ENCODE assay signal across 17 cellular contexts in genomic region chr7:138926241-138926612, GRCh38. TPM values are rescaled to one million over a fixed set of nuclear protein-coding genes. Genes with fewer than 3 reads are reported as not detected.
DNase-seq lines count a peak whose midpoint lies in the region; ATAC-seq, FAIRE-seq and TF ChIP-seq lines count a peak whose summit lies in the region.
"Had no signal": no experiment of that assay in that cellular context is flagged by ENCODE, and none has a peak within 500 bp of the region (broad histone marks: within the 10 kb centered on the region; RNA-seq: fewer than 3 reads in every experiment).

No MANE protein-coding gene starts in this region.

- H3K4me3 ChIP-seq in K562: no peak overlapping the region
- H3K4me3 ChIP-seq: pancreas, suprapubic skin had no signal

- TF ChIP-seq CTCF in K562 (IDR thresholded peaks at IDR 0.05 in 2 of 3, conservative IDR thresholded peaks at IDR 0.05 in 1 of 3; ENCODE audit: insufficient read depth in 2 of 3, low read depth in 1 of 3, low read length in 3 of 3): no peak

- DNase-seq in activated CD8-positive, alpha-beta memory T cell treated with anti-CD3 and anti-CD28 coated beads, Interleukin-2, amount 10 ng/mL, durations not matched to agents 7 days and 5 days: no peak
- DNase-seq in activated CD8-positive, alpha-beta memory T cell treated with anti-CD3 and anti-CD28 coated beads, Interleukin-2, amount 50 U/mL, for 48 hours: no peak
- DNase-seq in K562 (ENCODE audit: extremely low read depth in 1 of 4, low spot score in 3 of 4) (no peak), amygdala (lab: John Stamatoyannopoulos, UW) (no peak), urothelium cell line (ENCODE audit: low spot score) (no peak), NOMO-1 treated with dmso at 0.1 percent for 144 hours (lab: John Stamatoyannopoulos, UW; ENCODE audit: unreplicated experiment) (no peak)
- DNase-seq in activated naive CD4-positive, alpha-beta T cell (lab: John Stamatoyannopoulos, UW): no peak
- DNase-seq: activated effector memory CD4-positive, alpha-beta T cell treated with anti-CD3 and anti-CD28 coated beads, Interleukin-2, amount 50 U/mL, for 16 hours; effector memory CD4-positive, alpha-beta T cell; NCI-H1436; NCI-H524 treated with DMSO at 0.1 percent for 48 hours; pancreas; T1000 had no signal

- H3K9ac ChIP-seq in K562 (ENCODE audit: insufficient read depth in 1 of 2, low read depth in 2 of 2, low read length in 2 of 2): no peak overlapping the region

- no peaks in the 10 kb centered on the region for H3K9me3 ChIP-seq in K562 (replicated peaks; ENCODE audit: control insufficient read depth, insufficient read depth, low read depth, low read length)
- H3K9me3 ChIP-seq: pancreas, suprapubic skin had no signal

- no peaks in the 10 kb centered on the region for H3K36me3 ChIP-seq in K562 (ENCODE audit: control insufficient read depth, insufficient read depth, low read length)
- H3K36me3 ChIP-seq: pancreas, suprapubic skin had no signal

- CTCF ChIA-PET in activated CD8-positive, alpha-beta memory T cell treated with anti-CD3 and anti-CD28 coated beads, Interleukin-2, amount 10 ng/mL, durations not matched to agents 7 days and 5 days (lab: Charles Lee): no interaction called here
- CTCF ChIA-PET in K562 (lab: Yijun Ruan, JAX; ENCODE audit: low intra/inter-chr PET ratio): no interaction called here

- H3K27me3 ChIP-seq in K562 (ENCODE audit: control insufficient read depth in 2 of 2, insufficient read depth in 2 of 2, low read length in 2 of 2): peaks cover 37 to 50% of the 10 kb centered on the region in 2 experiments
- H3K27me3 ChIP-seq: pancreas, suprapubic skin had no signal

- no peaks in the 10 kb centered on the region for H3K9me1 ChIP-seq in K562 (ENCODE audit: control insufficient read depth, insufficient read depth, low read length)

- no peak overlapping the region for H3K4me3 Mint-ChIP-seq in activated CD8-positive, alpha-beta memory T cell treated with anti-CD3 and anti-CD28 coated beads, Interleukin-2, amount 10 ng/mL, durations not matched to agents 7 days and 5 days
- H3K4me3 Mint-ChIP-seq: activated CD4-positive, alpha-beta memory T cell treated with anti-CD3 and anti-CD28 coated beads for 36 hours had no signal

- no peak for TF ChIP-seq RAD21 in K562 (CRISPR knock-in tag; conservative IDR thresholded peaks at IDR 0.05 in 1 of 2, IDR thresholded peaks at IDR 0.05 in 1 of 2)

- H3K9me3 Mint-ChIP-seq in activated CD8-positive, alpha-beta memory T cell treated with anti-CD3 and anti-CD28 coated beads, Interleukin-2, amount 10 ng/mL, durations not matched to agents 7 days and 5 days (ENCODE audit: low read depth): no peaks in the 10 kb centered on the region
- H3K9me3 Mint-ChIP-seq: activated CD4-positive, alpha-beta memory T cell treated with anti-CD3 and anti-CD28 coated beads for 36 hours had no signal

- no peaks in the 10 kb centered on the region for H4K20me1 ChIP-seq in K562 (replicated peaks; ENCODE audit: control insufficient read depth, insufficient read depth, low read length)

- H2AFZ ChIP-seq in K562 (ENCODE audit: low read depth, low read length): no peak overlapping the region

- FAIRE-seq in K562 (lab: Jason Lieb, UNC) (no peak), urothelium cell line (lab: Jason Lieb, UNC) (no peak)
- FAIRE-seq: A204.1, pancreas had no signal

- ATAC-seq in activated CD8-positive, alpha-beta memory T cell treated with anti-CD3 and anti-CD28 coated beads, Interleukin-2, amount 10 ng/mL, durations not matched to agents 7 days and 5 days: no peak
- ATAC-seq in HG02981 (IDR thresholded peaks at IDR 0.05; ENCODE audit: unreplicated experiment) (peak; percentile 11), K562 (no peak)
- ATAC-seq: pancreas had no signal

- H3K36me3 Mint-ChIP-seq in activated CD8-positive, alpha-beta memory T cell treated with anti-CD3 and anti-CD28 coated beads, Interleukin-2, amount 10 ng/mL, durations not matched to agents 7 days and 5 days: no peaks in the 10 kb centered on the region
- H3K36me3 Mint-ChIP-seq: activated CD4-positive, alpha-beta memory T cell treated with anti-CD3 and anti-CD28 coated beads for 36 hours had no signal

- WGBS in K562 (ENCODE audit: insufficient coverage, low coverage, missing lambda C conversion rate): 1% methylated on average over 8 of the region's 8 CpGs

- no peak for TF ChIP-seq EP300 in K562 (IDR thresholded peaks at IDR 0.05; ENCODE audit: low read length)

- H3K4me2 ChIP-seq in K562 (ENCODE audit: insufficient read depth, low read length): no peak overlapping the region

- no peaks in the 10 kb centered on the region for H3K79me2 ChIP-seq in K562 (ENCODE audit: control insufficient read depth, insufficient read depth, low read length)

- H3K27me3 Mint-ChIP-seq in activated CD8-positive, alpha-beta memory T cell treated with anti-CD3 and anti-CD28 coated beads, Interleukin-2, amount 10 ng/mL, durations not matched to agents 7 days and 5 days: peaks cover 2% of the 10 kb centered on the region
- H3K27me3 Mint-ChIP-seq: activated CD4-positive, alpha-beta memory T cell treated with anti-CD3 and anti-CD28 coated beads for 36 hours had no signal

- POLR2A ChIA-PET in K562 (lab: Yijun Ruan, JAX): no interaction called here

- peaks cover 13% of the 10 kb centered on the region for H3K4me1 Mint-ChIP-seq in activated CD8-positive, alpha-beta memory T cell treated with anti-CD3 and anti-CD28 coated beads, Interleukin-2, amount 10 ng/mL, durations not matched to agents 7 days and 5 days

- no peaks in the 10 kb centered on the region for H3K4me1 ChIP-seq in K562 (replicated peaks in 1 of 2; ENCODE audit: control insufficient read depth in 2 of 2, insufficient read depth in 2 of 2, low read length in 2 of 2)
- H3K4me1 ChIP-seq: pancreas had no signal

- intact Hi-C loops in K562 (cut with micrococcal nuclease): no loop called here

- peak overlapping the region; percentile 29 for H3K27ac Mint-ChIP-seq in activated CD8-positive, alpha-beta memory T cell treated with anti-CD3 and anti-CD28 coated beads, Interleukin-2, amount 10 ng/mL, durations not matched to agents 7 days and 5 days
- H3K27ac Mint-ChIP-seq: activated CD4-positive, alpha-beta memory T cell treated with anti-CD3 and anti-CD28 coated beads for 36 hours had no signal

- in situ Hi-C loops in K562 (cut with MboI): no loop called here

- BruUV-seq in K562 (replicated peaks; lab: Mats Ljungman, UMichigan): no TSS peak

- TF ChIP-seq POLR2A in K562 (conservative IDR thresholded peaks at IDR 0.05): no peak

- H3K27ac ChIP-seq in K562 (ENCODE audit: extremely low read depth, low read depth, low read length): no peak overlapping the region
- H3K27ac ChIP-seq: pancreas, suprapubic skin had no signal

TF ChIP-seq in K562, 482 proteins besides CTCF, POLR2A, EP300 and RAD21:
- no peak for TF ChIP-seq CEBPG (CRISPR knock-in tag; IDR thresholded peaks at IDR 0.05)
- TF ChIP-seq CEBPG (tag; conservative IDR thresholded peaks at IDR 0.05 in 1 of 2, IDR thresholded peaks at IDR 0.05 in 1 of 2): 0 out of 4 replicates have a peak, but pooled peaks of 1 of the 2 experiments have one; percentile 15
- TF ChIP-seq HNRNPL (IDR thresholded peaks at IDR 0.05; ENCODE audit: low read depth, low read length): 0 out of 2 replicates have a peak, but pooled peaks have one; percentile 10
- peak in 1 of 2 experiments; percentile 23; a peak in 1 of 4 replicates for TF ChIP-seq KDM1A (IDR thresholded peaks at IDR 0.05)
- no peak for TF ChIP-seq YY1 (IDR thresholded peaks at IDR 0.05; ENCODE audit: borderline replicate concordance in 1 of 3, control insufficient read depth in 1 of 3, extremely low read depth in 1 of 3, insufficient read depth in 3 of 3, insufficient read length in 1 of 3, insufficient replicate concordance in 2 of 3, low read depth in 1 of 3, low read length in 2 of 3)
- no peak for TF ChIP-seq ZNF280A (IDR thresholded peaks at IDR 0.05; ENCODE audit: low read depth, partially characterized antibody)
- TF ChIP-seq ZNF316 (IDR thresholded peaks at IDR 0.05): peak; percentile 0; the same call in 1 of the 2 replicates

RNA-seq across cellular contexts. Expression of gene KIAA1549, which starts 55.0 kb away (rescaled TPM):
- 1 to 10 TPM in 1 of 2 experiments, under 1 TPM in 1; 0.61 to 1.1 TPM for total RNA-seq in activated CD8-positive, alpha-beta memory T cell treated with anti-CD3 and anti-CD28 coated beads, Interleukin-2, amount 10 ng/mL, durations not matched to agents 7 days and 5 days
- 1.3 and 1.6 TPM in 2 replicates for total RNA-seq in K562 (2011; cell fraction: chromatin; rRNA removed; ENCODE audit: low replicate concordance)
- 0.53 and 0.67 TPM in 2 replicates for total RNA-seq in K562 (2011; cell fraction: nucleolus; rRNA removed)
- 0.88 and 1.8 TPM in 2 replicates for total RNA-seq in K562 (2011; cell fraction: nucleoplasm; rRNA removed)
- 0.04 and 0.09 TPM in 2 replicates for total RNA-seq in K562 (2014; rRNA removed)
- 0.07 and 0.10 TPM in 2 replicates for total RNA-seq in K562 (2014; rRNA removed; fragmentation: Illumina TruSeq; extraction: Trizol)
- total RNA-seq in K562 (2015; rRNA removed; fragmentation: Illumina TruSeq; extraction: Trizol): 0.04 TPM in 2 replicates
- 0.25 and 0.29 TPM in 2 replicates for total RNA-seq in K562 (2021)
- polyA plus RNA-seq in K562 (2011; rRNA removed): 0.17 and 0.24 TPM in 2 replicates
- polyA plus RNA-seq in K562 (2011; cell fraction: cytosol; rRNA removed): 0.27 and 0.29 TPM in 2 replicates
- polyA plus RNA-seq in K562 (2011; cell fraction: nucleus; rRNA removed): 0.48 and 0.78 TPM in 2 replicates
- polyA plus RNA-seq in K562 (2012): 0.17 and 0.24 TPM in 2 replicates
- 0.16 and 0.24 TPM in 2 replicates for polyA plus RNA-seq in K562 (2014; fragmentation: Illumina TruSeq; extraction: Trizol)
- under 1 TPM; 0.01 TPM for polyA plus RNA-seq in K562 (2014; fragmentation: Nextera tagmentation; extraction: Ambion mirVana)
- 0.04 and 0.05 TPM in 2 replicates for polyA plus RNA-seq in K562 (2014; rRNA removed)
- polyA minus RNA-seq in K562 (2011; rRNA and poly(A)+ RNA removed): 0.39 and 0.48 TPM in 2 replicates
- 0.10 and 0.55 TPM in 2 replicates for polyA minus RNA-seq in K562 (2011; cell fraction: cytosol; rRNA and poly(A)+ RNA removed)
- 0.67 TPM in 2 replicates for polyA minus RNA-seq in K562 (2011; cell fraction: nucleus; rRNA and poly(A)+ RNA removed)
